15 cellular contexts compared by ENCODE assay signal in the genomic region with DNA sequence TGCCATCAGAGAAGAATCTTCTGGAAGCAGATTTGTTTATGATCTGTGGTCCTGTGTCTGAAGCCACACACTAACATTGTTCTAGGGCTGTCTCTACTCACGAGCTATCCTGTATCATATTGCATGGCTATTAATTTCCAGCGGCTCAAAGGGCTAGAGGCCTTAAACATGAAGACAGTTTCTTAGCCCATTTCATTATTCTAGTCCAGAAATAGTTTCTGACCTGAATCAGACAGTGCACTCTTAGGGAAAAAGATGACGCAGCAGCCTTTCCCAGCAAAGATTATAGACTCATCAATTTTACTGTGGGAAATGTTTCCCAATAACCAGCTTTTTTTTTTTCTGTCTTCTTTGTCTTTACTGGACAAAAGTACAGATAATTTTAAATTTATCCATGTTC.
DNase-seq lines count a peak whose midpoint lies in the region; ATAC-seq and TF ChIP-seq lines count a peak whose summit lies in the region.
"Had no signal": no experiment of that assay in that cellular context is flagged by ENCODE, and none has a peak within 500 bp of the region (broad histone marks: within the 10 kb centered on the region; RNA-seq: fewer than 3 reads in every experiment).

No MANE protein-coding gene starts in this region.

- H3K9me3 ChIP-seq in mammary epithelial cell (replicated peaks; ENCODE audit: insufficient read depth, low read length), result no peaks in the 10 kb centered on the region
- no peaks in the 10 kb centered on the region for H3K9me3 ChIP-seq in uterus
- no peaks in the 10 kb centered on the region for H3K9me3 ChIP-seq in PC-3 (ENCODE audit: low read length)
- H3K9me3 ChIP-seq: A549, upper lobe of right lung had no signal

- ATAC-seq in GM18907 (IDR thresholded peaks at IDR 0.05; ENCODE audit: unreplicated experiment) (no peak), PC-3 (no peak), GM19452 (IDR thresholded peaks at IDR 0.05; ENCODE audit: unreplicated experiment) (no peak)
- ATAC-seq: A549, HCT116, upper lobe of right lung had no signal

- H3K4me2 ChIP-seq in mammary epithelial cell (ENCODE audit: insufficient read depth, low read depth, low read length) (no peak overlapping the region), PC-3 (ENCODE audit: low read length) (no peak overlapping the region)
- H3K4me2 ChIP-seq: A549 had no signal

- H3K27me3 Mint-ChIP-seq in MCF 10A (ENCODE audit: insufficient read depth, unreplicated experiment), result no peaks in the 10 kb centered on the region
- H3K27me3 Mint-ChIP-seq: activated naive CD4-positive, alpha-beta T cell treated with anti-CD3 and anti-CD28 coated beads, Interleukin-2, amount 10 ng/mL, durations not matched to agents 7 days and 5 days had no signal

- H3K36me3 Mint-ChIP-seq in MCF 10A (ENCODE audit: insufficient read depth, unreplicated experiment), result peaks cover 12% of the 10 kb centered on the region

- dilution Hi-C loops in mammary epithelial cell (cut with HindIII; ENCODE audit: low sequenced_read_pairs), result no loop called here

- peaks cover 10% of the 10 kb centered on the region for H3K4me1 Mint-ChIP-seq in MCF 10A (ENCODE audit: insufficient read depth, unreplicated experiment)

- CTCF ChIA-PET in MCF 10A (lab: Yijun Ruan, JAX) (interaction anchor here (1.3 kb wide), 1 partner anchor 8 kb away, joined by 5 read pairs; no protein-coding TSS in a partner anchor), mammary epithelial cell (lab: Charles Lee; ENCODE audit: low non-redundant PET) (no interaction called here), PC-3 (lab: Charles Lee) (no interaction called here)

- H3F3A ChIP-seq in PC-3 (ENCODE audit: low read length, unreplicated experiment), result no peaks in the 10 kb centered on the region

- no peak overlapping the region for H3K4me3 Mint-ChIP-seq in MCF 10A (ENCODE audit: unreplicated experiment)
- H3K4me3 Mint-ChIP-seq: activated naive CD4-positive, alpha-beta T cell treated with anti-CD3 and anti-CD28 coated beads, Interleukin-2, amount 10 ng/mL, durations not matched to agents 7 days and 5 days had no signal

- H3K9ac ChIP-seq in mammary epithelial cell (ENCODE audit: insufficient read depth, low read length) (no peak overlapping the region), PC-3 (ENCODE audit: low read length) (no peak overlapping the region)

- BruUV-seq in MCF 10A (replicated peaks; lab: Mats Ljungman, UMichigan), result no TSS peak
- no TSS peak for BruUV-seq in mammary epithelial cell (replicated peaks; lab: Mats Ljungman, UMichigan)
- no TSS peak for BruUV-seq in PC-3 (replicated peaks; lab: Mats Ljungman, UMichigan)

- H3K9me2 ChIP-seq in PC-3 (replicated peaks; ENCODE audit: low read length), result no peaks in the 10 kb centered on the region

- H3K4me3 ChIP-seq in mammary epithelial cell (replicated peaks in 1 of 3; ENCODE audit: insufficient read depth in 1 of 3, low read depth in 2 of 3, low read length in 3 of 3), result no peak overlapping the region
- no peak overlapping the region for H3K4me3 ChIP-seq in uterus
- H3K4me3 ChIP-seq in PC-3 (ENCODE audit: low read length), result no peak overlapping the region
- H3K4me3 ChIP-seq: A549, upper lobe of right lung had no signal

- H2AFZ ChIP-seq in mammary epithelial cell (ENCODE audit: low read depth, low read length) (no peak overlapping the region), PC-3 (ENCODE audit: low read length) (no peak overlapping the region)

- H3K27ac Mint-ChIP-seq in MCF 10A (ENCODE audit: low read depth, unreplicated experiment), result no peak overlapping the region
- H3K27ac Mint-ChIP-seq: activated naive CD4-positive, alpha-beta T cell treated with anti-CD3 and anti-CD28 coated beads, Interleukin-2, amount 10 ng/mL, durations not matched to agents 7 days and 5 days had no signal

- H3K27ac ChIP-seq in mammary epithelial cell (ENCODE audit: insufficient read depth, low read depth, low read length), result no peak overlapping the region
- peak overlapping the region; percentile 19 to 43 for H3K27ac ChIP-seq in uterus
- no peak overlapping the region for H3K27ac ChIP-seq in PC-3 (ENCODE audit: low read length)
- H3K27ac ChIP-seq: A549, upper lobe of right lung had no signal

- peak; percentile 60 for DNase-seq in MCF 10A (ENCODE audit: unreplicated experiment)
- no peak for DNase-seq in mammary epithelial cell
- DNase-seq in astrocyte of the hippocampus (ENCODE audit: low read depth, low spot score), result peak; percentile 30
- DNase-seq in left kidney (ENCODE audit: low read depth, low spot score), result peak; percentile 51
- peak; percentile 17 to 33 for DNase-seq in uterus
- DNase-seq in PC-3, result no peak
- DNase-seq: activated naive CD4-positive, alpha-beta T cell treated with anti-CD3 and anti-CD28 coated beads, Interleukin-2, amount 10 ng/mL, durations not matched to agents 7 days and 5 days; DMS53; stimulated activated CD4-positive, alpha-beta T cell treated with anti-CD3 and anti-CD28 coated beads, Interleukin-15, amount 100 ng/mL, for 24 hours; T-helper 9 cell; upper lobe of right lung had no signal

- no peaks in the 10 kb centered on the region for H3K79me2 ChIP-seq in mammary epithelial cell (ENCODE audit: insufficient read depth, low read length)
- H3K79me2 ChIP-seq in PC-3 (ENCODE audit: low read length), result peaks cover 6% of the 10 kb centered on the region; the same call in 1 of the 2 replicates

- WGBS in mammary epithelial cell (ENCODE audit: low coverage, missing lambda C conversion rate), result 100% methylated on average over 3 of the region's 3 CpGs

- POLR2A ChIA-PET in MCF 10A (lab: Yijun Ruan, JAX) (no interaction called here), PC-3 (lab: Charles Lee; ENCODE audit: unreplicated experiment) (no interaction called here)

- H3K9me3 Mint-ChIP-seq in MCF 10A (ENCODE audit: unreplicated experiment), result no peaks in the 10 kb centered on the region
- H3K9me3 Mint-ChIP-seq: activated naive CD4-positive, alpha-beta T cell treated with anti-CD3 and anti-CD28 coated beads, Interleukin-2, amount 10 ng/mL, durations not matched to agents 7 days and 5 days had no signal

- H4K20me1 ChIP-seq in mammary epithelial cell (ENCODE audit: insufficient read depth, low read length), result no peaks in the 10 kb centered on the region
- H4K20me1 ChIP-seq in PC-3 (ENCODE audit: low read length), result no peaks in the 10 kb centered on the region

- no peaks in the 10 kb centered on the region for H3K27me3 ChIP-seq in mammary epithelial cell (ENCODE audit: insufficient read depth, low read length)
- no peaks in the 10 kb centered on the region for H3K27me3 ChIP-seq in uterus
- H3K27me3 ChIP-seq in PC-3 (ENCODE audit: low read length), result no peaks in the 10 kb centered on the region
- H3K27me3 ChIP-seq: upper lobe of right lung had no signal

- intact Hi-C loops in MCF 10A (cut with micrococcal nuclease), result no loop called here
- intact Hi-C loops in mammary epithelial cell (cut with micrococcal nuclease), result no loop called here
- intact Hi-C loops in uterus (cut with DNase I; ENCODE audit: low total_unique reads), result no loop called here
- intact Hi-C loops in PC-3 (cut with micrococcal nuclease), result no loop called here

- H3K4me1 ChIP-seq in mammary epithelial cell (ENCODE audit: insufficient read depth, low read length) (peaks cover 21% of the 10 kb centered on the region), uterus (no peaks in the 10 kb centered on the region), PC-3 (ENCODE audit: insufficient read depth, low read length) (peaks cover 10% of the 10 kb centered on the region)
- H3K4me1 ChIP-seq: A549 had no signal

- TF ChIP-seq CTCF in MCF 10A (IDR thresholded peaks at IDR 0.05; ENCODE audit: unreplicated experiment) (no peak), mammary epithelial cell (conservative IDR thresholded peaks at IDR 0.05 in 1 of 2, IDR thresholded peaks at IDR 0.05 in 1 of 2; ENCODE audit: extremely low read depth in 1 of 2, insufficient read depth in 1 of 2, low read depth in 1 of 2, low read length in 2 of 2) (no peak), uterus (IDR thresholded peaks at IDR 0.05) (no peak), PC-3 (conservative IDR thresholded peaks at IDR 0.05; ENCODE audit: low read depth, low read length) (no peak)

- H3K36me3 ChIP-seq in mammary epithelial cell (ENCODE audit: insufficient read depth, low read length) (no peaks in the 10 kb centered on the region), uterus (no peaks in the 10 kb centered on the region), PC-3 (ENCODE audit: low read depth, low read length) (peaks cover 9% of the 10 kb centered on the region)
- H3K36me3 ChIP-seq: upper lobe of right lung had no signal

- no peak for TF ChIP-seq POLR2A in uterus (IDR thresholded peaks at IDR 0.05)

- in situ Hi-C loops in mammary epithelial cell (cut with MboI; ENCODE audit: low sequenced_read_pairs in 2 of 2), result no loop called here

Comparison
In these comparisons a context has a peak if more than half of its experiments do, and no peak if none do; other contexts are left out.
1. DNase-seq: peak in MCF 10A (single experiment), astrocyte of the hippocampus (single experiment), left kidney (single experiment) and uterus (2 of 2); none in mammary epithelial cell (single experiment) and PC-3 (single experiment).
2. H3K27ac ChIP-seq: peak in uterus (2 of 2); none in mammary epithelial cell (single experiment) and PC-3 (single experiment).